In the genomic region with DNA sequence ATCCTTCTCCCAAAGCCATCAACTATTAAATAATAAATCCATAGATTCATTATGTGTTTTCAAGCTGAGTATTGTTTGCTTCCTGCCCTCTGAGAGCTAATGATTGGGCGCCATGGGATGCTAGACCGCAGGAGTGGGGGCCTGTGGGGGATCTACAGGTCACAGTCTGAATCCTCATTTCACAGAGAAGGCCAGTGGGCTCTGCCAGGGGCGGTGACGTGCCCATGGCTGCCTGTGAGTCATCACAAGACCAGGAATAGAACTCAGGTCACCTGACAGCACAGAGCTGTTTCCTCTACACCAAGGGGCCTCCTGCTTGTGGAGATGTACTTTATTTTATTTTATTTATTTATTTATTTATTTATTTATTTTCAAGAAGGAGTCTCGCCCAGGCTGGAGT, we compare ENCODE assay signal across 1 cellular context.
TF ChIP-seq lines count a peak whose summit lies in the region.

No MANE protein-coding gene starts in this region.

TF ChIP-seq in GM12878, 131 proteins besides CTCF, POLR2A, EP300 and RAD21 (continued from another document and continues in another):
- TF ChIP-seq, protein P1, sequence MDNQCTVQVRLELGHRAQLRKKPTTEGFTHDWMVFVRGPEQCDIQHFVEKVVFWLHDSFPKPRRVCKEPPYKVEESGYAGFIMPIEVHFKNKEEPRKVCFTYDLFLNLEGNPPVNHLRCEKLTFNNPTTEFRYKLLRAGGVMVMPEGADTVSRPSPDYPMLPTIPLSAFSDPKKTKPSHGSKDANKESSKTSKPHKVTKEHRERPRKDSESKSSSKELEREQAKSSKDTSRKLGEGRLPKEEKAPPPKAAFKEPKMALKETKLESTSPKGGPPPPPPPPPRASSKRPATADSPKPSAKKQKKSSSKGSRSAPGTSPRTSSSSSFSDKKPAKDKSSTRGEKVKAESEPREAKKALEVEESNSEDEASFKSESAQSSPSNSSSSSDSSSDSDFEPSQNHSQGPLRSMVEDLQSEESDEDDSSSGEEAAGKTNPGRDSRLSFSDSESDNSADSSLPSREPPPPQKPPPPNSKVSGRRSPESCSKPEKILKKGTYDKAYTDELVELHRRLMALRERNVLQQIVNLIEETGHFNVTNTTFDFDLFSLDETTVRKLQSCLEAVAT (IDR thresholded peaks at IDR 0.05) = no peak
- TF ChIP-seq JUNB (IDR thresholded peaks at IDR 0.05) (peak; percentile 57), ATF7 (IDR thresholded peaks at IDR 0.05; ENCODE audit: low read depth) (peak; percentile 48), MTA3 (IDR thresholded peaks at IDR 0.05; ENCODE audit: borderline replicate concordance, low read length) (no peak), TBL1XR1 (IDR thresholded peaks at IDR 0.05; ENCODE audit: low read depth, low read length) (no peak), PAX8 (IDR thresholded peaks at IDR 0.05) (no peak), REST (IDR thresholded peaks at IDR 0.05; ENCODE audit: low read depth, low read length) (no peak), BCL11A (IDR thresholded peaks at IDR 0.05; ENCODE audit: low read depth, low read length) (no peak), BHLHE40 (IDR thresholded peaks at IDR 0.05; ENCODE audit: borderline replicate concordance in 1 of 2, low read depth in 2 of 2, low read length in 1 of 2) (peak in 1 of 2 experiments; percentile 66; a peak in 1 of 4 replicates), IRF3 (IDR thresholded peaks at IDR 0.05) (no peak), CHD4 (IDR thresholded peaks at IDR 0.05) (no peak), ASH2L (IDR thresholded peaks at IDR 0.05; ENCODE audit: borderline replicate concordance, low read depth) (no peak), STAT3 (IDR thresholded peaks at IDR 0.05; ENCODE audit: low read depth, low read length) (no peak), ZZZ3 (IDR thresholded peaks at IDR 0.05; ENCODE audit: control insufficient read depth, insufficient read length, low read depth) (no peak), ZNF687 (IDR thresholded peaks at IDR 0.05) (no peak), ZBTB4 (CRISPR knock-in tag; IDR thresholded peaks at IDR 0.05) (no peak), SMC3 (IDR thresholded peaks at IDR 0.05; ENCODE audit: borderline replicate concordance, low read length) (no peak), SIN3A (IDR thresholded peaks at IDR 0.05; ENCODE audit: low read depth, low read length) (no peak), ZNF24 (IDR thresholded peaks at IDR 0.05) (no peak), NRF1 (conservative IDR thresholded peaks at IDR 0.05; ENCODE audit: low read depth, low read length) (no peak), FOS (IDR thresholded peaks at IDR 0.05; ENCODE audit: borderline replicate concordance, extremely low read depth, insufficient read length) (no peak), EGR1 (IDR thresholded peaks at IDR 0.05; ENCODE audit: borderline replicate concordance in 1 of 2, low read depth in 2 of 2, low read length in 2 of 2) (no peak), E4F1 (IDR thresholded peaks at IDR 0.05; ENCODE audit: borderline replicate concordance, partially characterized antibody) (no peak), RCOR1 (conservative IDR thresholded peaks at IDR 0.05; ENCODE audit: low read depth, low read length) (no peak), RUNX3 (IDR thresholded peaks at IDR 0.05; ENCODE audit: low read length) (peak; percentile 74), SPI1 (IDR thresholded peaks at IDR 0.05; ENCODE audit: borderline replicate concordance, insufficient read depth, low read depth, low read length) (no peak), JUND (IDR thresholded peaks at IDR 0.05; ENCODE audit: low read depth, low read length) (no peak), STAT1 (conservative IDR thresholded peaks at IDR 0.05) (no peak), SP1 (IDR thresholded peaks at IDR 0.05; ENCODE audit: low read depth, low read length) (no peak), EED (IDR thresholded peaks at IDR 0.05; ENCODE audit: low read depth) (peak; percentile 76), HDAC2 (IDR thresholded peaks at IDR 0.05) (no peak), MTA2 (IDR thresholded peaks at IDR 0.05; ENCODE audit: low read depth) (0 out of 2 replicates have a peak, but pooled peaks have one; percentile 10), HCFC1 (IDR thresholded peaks at IDR 0.05; ENCODE audit: low read length) (no peak), YY1 (IDR thresholded peaks at IDR 0.05; ENCODE audit: low read depth, low read length) (peak; percentile 61), SMARCA5 (IDR thresholded peaks at IDR 0.05) (no peak)
- TF ChIP-seq, protein P2, sequence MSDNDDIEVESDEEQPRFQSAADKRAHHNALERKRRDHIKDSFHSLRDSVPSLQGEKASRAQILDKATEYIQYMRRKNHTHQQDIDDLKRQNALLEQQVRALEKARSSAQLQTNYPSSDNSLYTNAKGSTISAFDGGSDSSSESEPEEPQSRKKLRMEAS (IDR thresholded peaks at IDR 0.05; ENCODE audit: low read depth, low read length) = no peak
- TF ChIP-seq, protein P3, sequence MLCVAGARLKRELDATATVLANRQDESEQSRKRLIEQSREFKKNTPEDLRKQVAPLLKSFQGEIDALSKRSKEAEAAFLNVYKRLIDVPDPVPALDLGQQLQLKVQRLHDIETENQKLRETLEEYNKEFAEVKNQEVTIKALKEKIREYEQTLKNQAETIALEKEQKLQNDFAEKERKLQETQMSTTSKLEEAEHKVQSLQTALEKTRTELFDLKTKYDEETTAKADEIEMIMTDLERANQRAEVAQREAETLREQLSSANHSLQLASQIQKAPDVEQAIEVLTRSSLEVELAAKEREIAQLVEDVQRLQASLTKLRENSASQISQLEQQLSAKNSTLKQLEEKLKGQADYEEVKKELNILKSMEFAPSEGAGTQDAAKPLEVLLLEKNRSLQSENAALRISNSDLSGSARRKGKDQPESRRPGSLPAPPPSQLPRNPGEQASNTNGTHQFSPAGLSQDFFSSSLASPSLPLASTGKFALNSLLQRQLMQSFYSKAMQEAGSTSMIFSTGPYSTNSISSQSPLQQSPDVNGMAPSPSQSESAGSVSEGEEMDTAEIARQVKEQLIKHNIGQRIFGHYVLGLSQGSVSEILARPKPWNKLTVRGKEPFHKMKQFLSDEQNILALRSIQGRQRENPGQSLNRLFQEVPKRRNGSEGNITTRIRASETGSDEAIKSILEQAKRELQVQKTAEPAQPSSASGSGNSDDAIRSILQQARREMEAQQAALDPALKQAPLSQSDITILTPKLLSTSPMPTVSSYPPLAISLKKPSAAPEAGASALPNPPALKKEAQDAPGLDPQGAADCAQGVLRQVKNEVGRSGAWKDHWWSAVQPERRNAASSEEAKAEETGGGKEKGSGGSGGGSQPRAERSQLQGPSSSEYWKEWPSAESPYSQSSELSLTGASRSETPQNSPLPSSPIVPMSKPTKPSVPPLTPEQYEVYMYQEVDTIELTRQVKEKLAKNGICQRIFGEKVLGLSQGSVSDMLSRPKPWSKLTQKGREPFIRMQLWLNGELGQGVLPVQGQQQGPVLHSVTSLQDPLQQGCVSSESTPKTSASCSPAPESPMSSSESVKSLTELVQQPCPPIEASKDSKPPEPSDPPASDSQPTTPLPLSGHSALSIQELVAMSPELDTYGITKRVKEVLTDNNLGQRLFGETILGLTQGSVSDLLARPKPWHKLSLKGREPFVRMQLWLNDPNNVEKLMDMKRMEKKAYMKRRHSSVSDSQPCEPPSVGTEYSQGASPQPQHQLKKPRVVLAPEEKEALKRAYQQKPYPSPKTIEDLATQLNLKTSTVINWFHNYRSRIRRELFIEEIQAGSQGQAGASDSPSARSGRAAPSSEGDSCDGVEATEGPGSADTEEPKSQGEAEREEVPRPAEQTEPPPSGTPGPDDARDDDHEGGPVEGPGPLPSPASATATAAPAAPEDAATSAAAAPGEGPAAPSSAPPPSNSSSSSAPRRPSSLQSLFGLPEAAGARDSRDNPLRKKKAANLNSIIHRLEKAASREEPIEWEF (IDR thresholded peaks at IDR 0.05; ENCODE audit: insufficient replicate concordance, low read depth, low read length) = no peak
